In the genomic region with DNA sequence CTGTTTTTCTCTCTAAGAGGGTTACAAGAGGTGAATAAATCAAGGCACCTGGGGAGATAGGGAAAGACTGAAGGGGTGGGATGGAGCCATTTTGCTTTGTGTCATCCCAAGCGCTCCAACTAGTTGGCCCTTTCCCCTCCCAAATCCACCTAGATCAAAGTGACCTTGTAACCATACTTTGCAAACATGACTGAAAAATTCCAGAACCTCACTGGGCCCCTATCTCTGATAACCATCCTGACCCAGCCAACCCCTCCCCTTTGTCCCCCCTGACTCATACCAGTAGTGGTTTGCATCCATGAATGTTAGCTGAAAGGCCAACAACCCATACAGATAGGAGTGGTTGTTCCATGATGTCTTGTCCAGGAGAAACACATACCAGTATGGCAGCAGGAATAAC, we compare ENCODE assay signal across 20 cellular contexts. TPM values are rescaled to one million over a fixed set of nuclear protein-coding genes. Genes with fewer than 3 reads are reported as not detected.
DNase-seq lines count a peak whose midpoint lies in the region; ATAC-seq, FAIRE-seq and TF ChIP-seq lines count a peak whose summit lies in the region.
"Had no signal": no experiment of that assay in that cellular context is flagged by ENCODE, and none has a peak within 500 bp of the region (broad histone marks: within the 10 kb centered on the region; RNA-seq: fewer than 3 reads in every experiment).

No MANE protein-coding gene starts in this region.

- ATAC-seq in CD4-positive, CD25-positive, alpha-beta regulatory T cell (ENCODE audit: low read depth in 2 of 2): no peak
- ATAC-seq in K562: no peak
- no peak for ATAC-seq in stimulated activated naive CD8-positive, alpha-beta T cell treated with anti-CD3 and anti-CD28 coated beads, Interleukin-15, amount 100 ng/mL, for 72 hours
- ATAC-seq: CD8-positive, alpha-beta T cell; GM23338 had no signal

- CTCF ChIA-PET in K562 (lab: Yijun Ruan, JAX; ENCODE audit: low intra/inter-chr PET ratio): no interaction called here

- H3K4me2 ChIP-seq in K562 (ENCODE audit: insufficient read depth, low read length): peak overlapping the region; percentile 24; the same call in 1 of the 2 replicates
- H3K4me2 ChIP-seq: GM23338 had no signal

- no peak overlapping the region for H3K9ac ChIP-seq in K562 (ENCODE audit: insufficient read depth in 1 of 2, low read depth in 2 of 2, low read length in 2 of 2)

- H3K36me3 ChIP-seq in CD4-positive, CD25-positive, alpha-beta regulatory T cell (ENCODE audit: control insufficient read depth, insufficient read depth, low read length): peaks cover 28% of the 10 kb centered on the region
- H3K36me3 ChIP-seq in K562 (ENCODE audit: control insufficient read depth, insufficient read depth, low read length): peaks cover 54% of the 10 kb centered on the region

- no peak for TF ChIP-seq EP300 in K562 (IDR thresholded peaks at IDR 0.05; ENCODE audit: low read length)

- no peak for TF ChIP-seq CTCF in K562 (IDR thresholded peaks at IDR 0.05 in 2 of 3, conservative IDR thresholded peaks at IDR 0.05 in 1 of 3; ENCODE audit: insufficient read depth in 2 of 3, low read depth in 1 of 3, low read length in 3 of 3)

- no peaks in the 10 kb centered on the region for H3K27me3 Mint-ChIP-seq in activated T-cell treated with anti-CD3 and anti-CD28 coated beads, Interleukin-2, amount 50 U/mL, for 24 hours
- H3K27me3 Mint-ChIP-seq in CD4-positive, CD25-positive, alpha-beta regulatory T cell: no peaks in the 10 kb centered on the region
- H3K27me3 Mint-ChIP-seq in stimulated activated naive CD8-positive, alpha-beta T cell treated with anti-CD3 and anti-CD28 coated beads, Interleukin-15, amount 100 ng/mL, for 72 hours: no peaks in the 10 kb centered on the region

- no peaks in the 10 kb centered on the region for H4K20me1 ChIP-seq in K562 (replicated peaks; ENCODE audit: control insufficient read depth, insufficient read depth, low read length)

- BruUV-seq in K562 (replicated peaks; lab: Mats Ljungman, UMichigan): no TSS peak

- no peak for FAIRE-seq in K562 (lab: Jason Lieb, UNC)
- FAIRE-seq: GM12892, GM18507 had no signal

- H3K4me1 Mint-ChIP-seq in activated T-cell treated with anti-CD3 and anti-CD28 coated beads, Interleukin-2, amount 50 U/mL, for 24 hours (ENCODE audit: low read depth): peaks cover 38% of the 10 kb centered on the region
- H3K4me1 Mint-ChIP-seq in CD4-positive, CD25-positive, alpha-beta regulatory T cell: peaks cover 8 to 40% (median 18%) of the 10 kb centered on the region in 4 donors
- H3K4me1 Mint-ChIP-seq in stimulated activated naive CD8-positive, alpha-beta T cell treated with anti-CD3 and anti-CD28 coated beads, Interleukin-15, amount 100 ng/mL, for 72 hours: peaks cover 47% of the 10 kb centered on the region

- in situ Hi-C loops in K562 (cut with MboI): loop anchor here (5.0 kb wide), 1 partner anchor 141 kb away; the partner anchor contains the start of gene SH2D6

- POLR2A ChIA-PET in K562 (lab: Yijun Ruan, JAX): interaction anchor here (16.3 kb wide), 1 partner anchor 13 kb away, joined by 358 read pairs; the partner anchor contains the start of gene MAT2A

- H3K9me1 ChIP-seq in K562 (ENCODE audit: control insufficient read depth, insufficient read depth, low read length): peaks cover 3% of the 10 kb centered on the region

- no peaks in the 10 kb centered on the region for H3K27me3 ChIP-seq in CD4-positive, CD25-positive, alpha-beta regulatory T cell (ENCODE audit: control insufficient read depth, insufficient read depth, low read length)
- H3K27me3 ChIP-seq in K562 (ENCODE audit: control insufficient read depth in 2 of 2, insufficient read depth in 2 of 2, low read length in 2 of 2): no peaks in the 10 kb centered on the region
- H3K27me3 ChIP-seq: Peyer's patch, SJSA1 had no signal

- H3K9me3 Mint-ChIP-seq in activated T-cell treated with anti-CD3 and anti-CD28 coated beads, Interleukin-2, amount 50 U/mL, for 24 hours: no peaks in the 10 kb centered on the region
- H3K9me3 Mint-ChIP-seq in CD4-positive, CD25-positive, alpha-beta regulatory T cell: peaks cover 0 to 2% (median 0%) of the 10 kb centered on the region in 7 donors
- no peaks in the 10 kb centered on the region for H3K9me3 Mint-ChIP-seq in stimulated activated naive CD8-positive, alpha-beta T cell treated with anti-CD3 and anti-CD28 coated beads, Interleukin-15, amount 100 ng/mL, for 72 hours
- H3K9me3 Mint-ChIP-seq: CD8-positive, alpha-beta T cell; GM23338 had no signal

- no peaks in the 10 kb centered on the region for H3K9me3 ChIP-seq in CD4-positive, CD25-positive, alpha-beta regulatory T cell (ENCODE audit: control insufficient read depth in 2 of 2, low read length in 2 of 2)
- H3K9me3 ChIP-seq in K562 (replicated peaks; ENCODE audit: control insufficient read depth, insufficient read depth, low read depth, low read length): no peaks in the 10 kb centered on the region
- H3K9me3 ChIP-seq: Peyer's patch, SJSA1 had no signal

- no peak for TF ChIP-seq RAD21 in K562 (CRISPR knock-in tag; conservative IDR thresholded peaks at IDR 0.05 in 1 of 2, IDR thresholded peaks at IDR 0.05 in 1 of 2)

- no peak for TF ChIP-seq POLR2A in K562 (conservative IDR thresholded peaks at IDR 0.05)

- 100% methylated on average over 1 of the region's 1 CpG for WGBS in K562 (ENCODE audit: insufficient coverage, low coverage, missing lambda C conversion rate)

- H3K27ac ChIP-seq in CD4-positive, CD25-positive, alpha-beta regulatory T cell (ENCODE audit: insufficient read depth, low read length, poor library complexity, severe bottlenecking): no peak overlapping the region
- no peak overlapping the region for H3K27ac ChIP-seq in K562 (ENCODE audit: extremely low read depth, low read depth, low read length)
- H3K27ac ChIP-seq: Peyer's patch, SJSA1 had no signal

- peak overlapping the region; percentile 53 for H3K27ac Mint-ChIP-seq in activated T-cell treated with anti-CD3 and anti-CD28 coated beads, Interleukin-2, amount 50 U/mL, for 24 hours
- peak overlapping the region in 2 of 3 donors; percentile 42 to 68 for H3K27ac Mint-ChIP-seq in CD4-positive, CD25-positive, alpha-beta regulatory T cell
- no peak overlapping the region for H3K27ac Mint-ChIP-seq in stimulated activated naive CD8-positive, alpha-beta T cell treated with anti-CD3 and anti-CD28 coated beads, Interleukin-15, amount 100 ng/mL, for 72 hours
- H3K27ac Mint-ChIP-seq: CD8-positive, alpha-beta T cell; GM23338 had no signal

- no peak overlapping the region for H2AFZ ChIP-seq in K562 (ENCODE audit: low read depth, low read length)
- H2AFZ ChIP-seq: GM23338 had no signal

- no peak overlapping the region for H3K4me3 Mint-ChIP-seq in activated T-cell treated with anti-CD3 and anti-CD28 coated beads, Interleukin-2, amount 50 U/mL, for 24 hours
- H3K4me3 Mint-ChIP-seq in CD4-positive, CD25-positive, alpha-beta regulatory T cell: peak overlapping the region in 2 of 4 donors; percentile 21 to 56
- H3K4me3 Mint-ChIP-seq in stimulated activated naive CD8-positive, alpha-beta T cell treated with anti-CD3 and anti-CD28 coated beads, Interleukin-15, amount 100 ng/mL, for 72 hours: no peak overlapping the region
- H3K4me3 Mint-ChIP-seq: CD8-positive, alpha-beta T cell; GM23338 had no signal

- intact Hi-C loops in K562 (cut with micrococcal nuclease): no loop called here

- DNase-seq in activated T-cell treated with anti-CD3 and anti-CD28 coated beads, Interleukin-2, amount 50 U/mL, for 24 hours: no peak
- no peak for DNase-seq in activated T-cell treated with anti-CD3 and anti-CD28 coated beads, Interleukin-2, amount 50 U/mL, for 48 hours
- DNase-seq in CD4-positive, CD25-positive, alpha-beta regulatory T cell: no peak
- DNase-seq in K562 (ENCODE audit: extremely low read depth in 1 of 4, low spot score in 3 of 4) (peak in 1 of 4 experiments; percentile 43), NCI-H2107 treated with DMSO at 0.1 percent for 48 hours (lab: John Stamatoyannopoulos, UW; ENCODE audit: unreplicated experiment) (no peak)
- no peak for DNase-seq in stimulated activated naive CD8-positive, alpha-beta T cell treated with anti-CD3 and anti-CD28 coated beads, Interleukin-15, amount 100 ng/mL, for 72 hours
- DNase-seq: CD8-positive, alpha-beta T cell; DMS79; HCEC 1CT; KBM-7; NCI-H1105 treated with DMSO at 0.1 percent for 48 hours; NCI-H1694; NCI-H510A; NCI-H748 treated with DMSO at 0.1 percent for 48 hours; NK-92 treated with Interleukin-12 subunit alpha and Interleukin-12 subunit beta, amount 100 ng/mL, for 24 hours; Peyer's patch had no signal

- H3K36me3 Mint-ChIP-seq in activated T-cell treated with anti-CD3 and anti-CD28 coated beads, Interleukin-2, amount 50 U/mL, for 24 hours (ENCODE audit: low read depth): peaks cover 71% of the 10 kb centered on the region
- H3K36me3 Mint-ChIP-seq in CD4-positive, CD25-positive, alpha-beta regulatory T cell: peaks cover 14% of the 10 kb centered on the region

- H3K4me3 ChIP-seq in CD4-positive, CD25-positive, alpha-beta regulatory T cell (ENCODE audit: low read depth, low read length): no peak overlapping the region
- H3K4me3 ChIP-seq in K562: no peak overlapping the region
- H3K4me3 ChIP-seq: GM23338, Peyer's patch, SJSA1 had no signal

- peaks cover 16% of the 10 kb centered on the region for H3K4me1 ChIP-seq in CD4-positive, CD25-positive, alpha-beta regulatory T cell (ENCODE audit: control insufficient read depth, insufficient read depth, low read length, poor library complexity, severe bottlenecking)
- peaks cover 13 to 15% of the 10 kb centered on the region in 2 experiments; a peak in 4 of 5 replicates for H3K4me1 ChIP-seq in K562 (replicated peaks in 1 of 2; ENCODE audit: control insufficient read depth in 2 of 2, insufficient read depth in 2 of 2, low read length in 2 of 2)

- peaks cover 35% of the 10 kb centered on the region for H3K79me2 ChIP-seq in K562 (ENCODE audit: control insufficient read depth, insufficient read depth, low read length)

RNA-seq across cellular contexts. Expression of gene GGCX, which starts 3.1 kb away (rescaled TPM):
- 20.0 TPM for total RNA-seq in CD4-positive, CD25-positive, alpha-beta regulatory T cell
- polyA plus RNA-seq in CD4-positive, CD25-positive, alpha-beta regulatory T cell: 10 to 100 TPM; 16.7 to 28.1 (median 17.7) TPM
- total RNA-seq in K562 (2011; cell fraction: chromatin; rRNA removed; ENCODE audit: low replicate concordance): 126 and 226 TPM in 2 replicates
- total RNA-seq in K562 (2011; cell fraction: nucleolus; rRNA removed): 103 and 119 TPM in 2 replicates
- total RNA-seq in K562 (2011; cell fraction: nucleoplasm; rRNA removed): 111 and 121 TPM in 2 replicates
- total RNA-seq in K562 (2014; rRNA removed) (14.4 and 18.5 TPM in 2 replicates), K562 (2014; rRNA removed; fragmentation: Illumina TruSeq; extraction: Trizol) (23.9 and 24.2 TPM in 2 replicates), K562 (2015; rRNA removed; fragmentation: Illumina TruSeq; extraction: Trizol) (19.7 and 21.2 TPM in 2 replicates), K562 (2021) (28.1 and 28.4 TPM in 2 replicates)
- polyA plus RNA-seq in K562 (2011; rRNA removed) (12.5 and 29.2 TPM in 2 replicates), K562 (2014; fragmentation: Illumina TruSeq; extraction: Trizol) (22.7 and 23.4 TPM in 2 replicates), K562 (2014; fragmentation: Nextera tagmentation; extraction: Ambion mirVana) (10 to 100 TPM; 46.7 to 47.1 TPM), K562 (2014; rRNA removed) (29.6 and 31.0 TPM in 2 replicates)
- 19.3 and 37.3 TPM in 2 replicates for polyA plus RNA-seq in K562 (2011; cell fraction: cytosol; rRNA removed)
- 22.9 and 43.4 TPM in 2 replicates for polyA plus RNA-seq in K562 (2011; cell fraction: nucleus; rRNA removed)
- polyA plus RNA-seq in K562 (2012): 24.5 and 30.1 TPM in 2 replicates
- 21.2 and 39.3 TPM in 2 replicates for polyA minus RNA-seq in K562 (2011; rRNA and poly(A)+ RNA removed)
- polyA minus RNA-seq in K562 (2011; cell fraction: cytosol; rRNA and poly(A)+ RNA removed): 6.9 and 15.1 TPM in 2 replicates
- polyA minus RNA-seq in K562 (2011; cell fraction: nucleus; rRNA and poly(A)+ RNA removed): 31.7 and 35.3 TPM in 2 replicates

RNA-seq across cellular contexts. Expression of gene MAT2A, which starts 19.2 kb away (rescaled TPM):
- 137 TPM for total RNA-seq in CD4-positive, CD25-positive, alpha-beta regulatory T cell
- 100 to 1,000 TPM in 3 of 4 donors, 10 to 100 TPM in 1; 82.2 to 141 (median 108) TPM for polyA plus RNA-seq in CD4-positive, CD25-positive, alpha-beta regulatory T cell
- 2,702 and 3,157 TPM in 2 replicates for total RNA-seq in K562 (2011; cell fraction: chromatin; rRNA removed; ENCODE audit: low replicate concordance)
- total RNA-seq in K562 (2011; cell fraction: nucleolus; rRNA removed): 1,250 and 1,264 TPM in 2 replicates
- total RNA-seq in K562 (2011; cell fraction: nucleoplasm; rRNA removed): 2,042 and 2,843 TPM in 2 replicates
- total RNA-seq in K562 (2014; rRNA removed) (176 and 192 TPM in 2 replicates), K562 (2014; rRNA removed; fragmentation: Illumina TruSeq; extraction: Trizol) (236 and 242 TPM in 2 replicates), K562 (2015; rRNA removed; fragmentation: Illumina TruSeq; extraction: Trizol) (215 and 240 TPM in 2 replicates), K562 (2021) (376 and 394 TPM in 2 replicates)
- polyA plus RNA-seq in K562 (2011; rRNA removed) (606 and 1,027 TPM in 2 replicates), K562 (2014; fragmentation: Illumina TruSeq; extraction: Trizol) (324 and 385 TPM in 2 replicates), K562 (2014; fragmentation: Nextera tagmentation; extraction: Ambion mirVana) (100 to 1,000 TPM; 130 to 197 TPM), K562 (2014; rRNA removed) (582 and 610 TPM in 2 replicates)
- polyA plus RNA-seq in K562 (2011; cell fraction: cytosol; rRNA removed): 192 and 285 TPM in 2 replicates
- 3,295 and 5,994 TPM in 2 replicates for polyA plus RNA-seq in K562 (2011; cell fraction: nucleus; rRNA removed)
- polyA plus RNA-seq in K562 (2012): 368 and 393 TPM in 2 replicates
- 369 and 549 TPM in 2 replicates for polyA minus RNA-seq in K562 (2011; rRNA and poly(A)+ RNA removed)
- polyA minus RNA-seq in K562 (2011; cell fraction: cytosol; rRNA and poly(A)+ RNA removed): 138 and 165 TPM in 2 replicates
- 1,130 and 1,570 TPM in 2 replicates for polyA minus RNA-seq in K562 (2011; cell fraction: nucleus; rRNA and poly(A)+ RNA removed)

RNA-seq across cellular contexts. Expression of gene VAMP8, which starts 19.2 kb away (rescaled TPM):
- 105 TPM for total RNA-seq in CD4-positive, CD25-positive, alpha-beta regulatory T cell
- 100 to 1,000 TPM; 393 to 484 (median 437) TPM for polyA plus RNA-seq in CD4-positive, CD25-positive, alpha-beta regulatory T cell
- 24.0 and 36.3 TPM in 2 replicates for total RNA-seq in K562 (2011; cell fraction: chromatin; rRNA removed; ENCODE audit: low replicate concordance)
- 32.9 and 36.7 TPM in 2 replicates for total RNA-seq in K562 (2011; cell fraction: nucleolus; rRNA removed)
- 35.9 and 47.3 TPM in 2 replicates for total RNA-seq in K562 (2011; cell fraction: nucleoplasm; rRNA removed)
- total RNA-seq in K562 (2014; rRNA removed) (146 and 183 TPM in 2 replicates), K562 (2014; rRNA removed; fragmentation: Illumina TruSeq; extraction: Trizol) (107 and 129 TPM in 2 replicates), K562 (2015; rRNA removed; fragmentation: Illumina TruSeq; extraction: Trizol) (96.4 and 109 TPM in 2 replicates), K562 (2021) (140 and 149 TPM in 2 replicates)
- polyA plus RNA-seq in K562 (2011; rRNA removed) (184 and 340 TPM in 2 replicates), K562 (2014; fragmentation: Illumina TruSeq; extraction: Trizol) (301 and 302 TPM in 2 replicates), K562 (2014; fragmentation: Nextera tagmentation; extraction: Ambion mirVana) (100 to 1,000 TPM; 566 to 571 TPM), K562 (2014; rRNA removed) (248 and 255 TPM in 2 replicates)
- polyA plus RNA-seq in K562 (2011; cell fraction: cytosol; rRNA removed): 266 and 268 TPM in 2 replicates
- polyA plus RNA-seq in K562 (2011; cell fraction: nucleus; rRNA removed): 98.3 and 102 TPM in 2 replicates
- 193 and 225 TPM in 2 replicates for polyA plus RNA-seq in K562 (2012)
- polyA minus RNA-seq in K562 (2011; rRNA and poly(A)+ RNA removed): 89.7 and 134 TPM in 2 replicates
- 26.2 and 47.2 TPM in 2 replicates for polyA minus RNA-seq in K562 (2011; cell fraction: cytosol; rRNA and poly(A)+ RNA removed)
- 16.0 and 18.9 TPM in 2 replicates for polyA minus RNA-seq in K562 (2011; cell fraction: nucleus; rRNA and poly(A)+ RNA removed)
- total RNA-seq: SJSA1 had no signal

RNA-seq across cellular contexts. Expression of gene VAMP5, which starts 26.1 kb away (rescaled TPM):
- total RNA-seq in CD4-positive, CD25-positive, alpha-beta regulatory T cell: 54.8 TPM
- polyA plus RNA-seq in CD4-positive, CD25-positive, alpha-beta regulatory T cell: 100 to 1,000 TPM; 155 to 215 (median 185) TPM
- total RNA-seq in K562 (2011; cell fraction: chromatin; rRNA removed; ENCODE audit: low replicate concordance): 0.74 and 3.7 TPM in 2 replicates
- total RNA-seq in K562 (2011; cell fraction: nucleolus; rRNA removed): 2.6 and 4.3 TPM in 2 replicates
- total RNA-seq in K562 (2011; cell fraction: nucleoplasm; rRNA removed): 1.8 and 2.7 TPM in 2 replicates
- total RNA-seq in K562 (2014; rRNA removed) (0.41 and 0.59 TPM in 2 replicates), K562 (2014; rRNA removed; fragmentation: Illumina TruSeq; extraction: Trizol) (not detected in 2 replicates), K562 (2015; rRNA removed; fragmentation: Illumina TruSeq; extraction: Trizol) (not detected in 2 replicates), K562 (2021) (0.85 and 1.1 TPM in 2 replicates)
- polyA plus RNA-seq in K562 (2011; rRNA removed) (1.5 and 1.9 TPM in 2 replicates), K562 (2014; fragmentation: Illumina TruSeq; extraction: Trizol) (0.39 and 0.54 TPM in 2 replicates), K562 (2014; fragmentation: Nextera tagmentation; extraction: Ambion mirVana) (1 to 10 TPM; 1.5 to 1.9 TPM), K562 (2014; rRNA removed) (0.34 and 1.5 TPM in 2 replicates)
- polyA plus RNA-seq in K562 (2011; cell fraction: cytosol; rRNA removed): 2.1 and 2.8 TPM in 2 replicates
- polyA plus RNA-seq in K562 (2011; cell fraction: nucleus; rRNA removed): 4.2 and 6.3 TPM in 2 replicates
- polyA plus RNA-seq in K562 (2012): 0.68 and 4.7 TPM in 2 replicates
- 1.3 and 2.5 TPM in 2 replicates for polyA minus RNA-seq in K562 (2011; rRNA and poly(A)+ RNA removed)
- not detected in 2 replicates for polyA minus RNA-seq in K562 (2011; cell fraction: cytosol; rRNA and poly(A)+ RNA removed)
- 0.54 and 0.78 TPM in 2 replicates for polyA minus RNA-seq in K562 (2011; cell fraction: nucleus; rRNA and poly(A)+ RNA removed)

RNA-seq across cellular contexts. Expression of gene RNF181, which starts 37.4 kb away (rescaled TPM):
- total RNA-seq in CD4-positive, CD25-positive, alpha-beta regulatory T cell: 47.0 TPM
- polyA plus RNA-seq in CD4-positive, CD25-positive, alpha-beta regulatory T cell: 100 to 1,000 TPM; 233 to 297 (median 251) TPM
- total RNA-seq in K562 (2011; cell fraction: chromatin; rRNA removed; ENCODE audit: low replicate concordance): 76.8 and 189 TPM in 2 replicates
- total RNA-seq in K562 (2011; cell fraction: nucleolus; rRNA removed): 209 and 223 TPM in 2 replicates
- total RNA-seq in K562 (2011; cell fraction: nucleoplasm; rRNA removed): 148 and 152 TPM in 2 replicates
- total RNA-seq in K562 (2014; rRNA removed) (189 and 243 TPM in 2 replicates), K562 (2014; rRNA removed; fragmentation: Illumina TruSeq; extraction: Trizol) (181 and 208 TPM in 2 replicates), K562 (2015; rRNA removed; fragmentation: Illumina TruSeq; extraction: Trizol) (150 and 156 TPM in 2 replicates), K562 (2021) (139 and 158 TPM in 2 replicates)
- polyA plus RNA-seq in K562 (2011; rRNA removed) (324 and 492 TPM in 2 replicates), K562 (2014; fragmentation: Illumina TruSeq; extraction: Trizol) (253 and 256 TPM in 2 replicates), K562 (2014; fragmentation: Nextera tagmentation; extraction: Ambion mirVana) (100 to 1,000 TPM; 425 to 485 TPM), K562 (2014; rRNA removed) (289 and 334 TPM in 2 replicates)
- polyA plus RNA-seq in K562 (2011; cell fraction: cytosol; rRNA removed): 513 and 736 TPM in 2 replicates
- 354 and 425 TPM in 2 replicates for polyA plus RNA-seq in K562 (2011; cell fraction: nucleus; rRNA removed)
- 249 and 379 TPM in 2 replicates for polyA plus RNA-seq in K562 (2012)
- polyA minus RNA-seq in K562 (2011; rRNA and poly(A)+ RNA removed): 88.4 and 169 TPM in 2 replicates
- polyA minus RNA-seq in K562 (2011; cell fraction: cytosol; rRNA and poly(A)+ RNA removed): 40.6 and 67.6 TPM in 2 replicates
- 58.2 and 63.7 TPM in 2 replicates for polyA minus RNA-seq in K562 (2011; cell fraction: nucleus; rRNA and poly(A)+ RNA removed)

Comparison
In these comparisons a context has a peak if more than half of its experiments do, and no peak if none do; other contexts are left out.
1. H3K27ac Mint-ChIP-seq: peak in activated T-cell treated with anti-CD3 and anti-CD28 coated beads, Interleukin-2, amount 50 U/mL, for 24 hours (single experiment) and CD4-positive, CD25-positive, alpha-beta regulatory T cell (2 of 3); none in stimulated activated naive CD8-positive, alpha-beta T cell treated with anti-CD3 and anti-CD28 coated beads, Interleukin-15, amount 100 ng/mL, for 72 hours (0 of 2).